ENCODE assay signal across 32 cellular contexts in genomic region chr11:58765078-58765477, GRCh38. TPM values are rescaled to one million over a fixed set of nuclear protein-coding genes. Genes with fewer than 3 reads are reported as not detected.
"Had no signal": no experiment of that assay in that cellular context is flagged by ENCODE, and none has a peak within 500 bp of the region (broad histone marks: within the 10 kb centered on the region; RNA-seq: fewer than 3 reads in every experiment).

No MANE protein-coding gene starts in this region.

- H3K27me3 ChIP-seq: neutrophil, spleen, thyroid gland, tibial nerve, upper lobe of left lung, vagina had no signal

- H3K27me3 Mint-ChIP-seq: progenitor cell of endocrine pancreas had no signal

- DNase-seq: naive B cell; natural killer cell; nephron progenitor cell; nucleus accumbens; posterior cingulate gyrus; psoas muscle; right cardiac atrium; spleen; stimulated activated CD4-positive, alpha-beta T cell treated with anti-CD3 and anti-CD28 coated beads, Interleukin-12 subunit alpha, Interleukin-12 subunit beta, amount 100 ng/mL, for 4 hours; stimulated activated CD4-positive, alpha-beta T cell treated with anti-CD3 and anti-CD28 coated beads, Interleukin-1b, Interleukin-23, amount 100 ng/mL, for 48 hours; stimulated activated CD4-positive, alpha-beta T cell treated with anti-CD3 and anti-CD28 coated beads, Interleukin-4, amount 100 ng/mL, for 24 hours; stimulated activated naive CD4-positive, alpha-beta T cell; stimulated activated naive CD8-positive, alpha-beta T cell treated with anti-CD3 and anti-CD28 coated beads, Interleukin-15, amount 100 ng/mL, for 72 hours; stimulated activated naive CD8-positive, alpha-beta T cell treated with anti-CD3 and anti-CD28 coated beads, Interleukin-15, Interleukin-2, amounts not matched to agents 100 U/mL and 50 U/mL, for 24 hours; thyroid gland; trophoblast cell; upper lobe of left lung had no signal

- H3K4me2 ChIP-seq: smooth muscle cell had no signal

- H3K36me3 Mint-ChIP-seq: naive B cell; natural killer cell; stimulated activated memory B cell treated with anti-CD40 and anti-IgM and Interleukin-4, amounts not matched to agents 10 μg/mL and 1 μg/mL and 100 μg/mL, for 72 hours had no signal

- FAIRE-seq: urothelium cell line had no signal

- H3K27ac Mint-ChIP-seq: naive B cell; natural killer cell; nephron progenitor cell; progenitor cell of endocrine pancreas; stimulated activated memory B cell treated with anti-CD40 and anti-IgM and Interleukin-4, amounts not matched to agents 10 μg/mL and 1 μg/mL and 100 μg/mL, for 72 hours; stimulated activated naive CD8-positive, alpha-beta T cell treated with anti-CD3 and anti-CD28 coated beads, Interleukin-15, amount 100 ng/mL, for 72 hours had no signal

- H2AFZ ChIP-seq: parathyroid adenoma had no signal

- H3K79me2 ChIP-seq: parathyroid adenoma had no signal

- H3K4me3 Mint-ChIP-seq: naive B cell; natural killer cell; nephron progenitor cell; neural crest cell; stimulated activated memory B cell treated with anti-CD40 and anti-IgM and Interleukin-4, amounts not matched to agents 10 μg/mL and 1 μg/mL and 100 μg/mL, for 72 hours; stimulated activated naive CD8-positive, alpha-beta T cell treated with anti-CD3 and anti-CD28 coated beads, Interleukin-15, amount 100 ng/mL, for 72 hours had no signal

- H3K9ac ChIP-seq: parathyroid adenoma had no signal

- H3K9me3 Mint-ChIP-seq: natural killer cell; stimulated activated memory B cell treated with anti-CD40 and anti-IgM and Interleukin-4, amounts not matched to agents 10 μg/mL and 1 μg/mL and 100 μg/mL, for 72 hours had no signal

- H3K4me1 Mint-ChIP-seq: naive B cell; natural killer cell; nephron progenitor cell; stimulated activated memory B cell treated with anti-CD40 and anti-IgM and Interleukin-4, amounts not matched to agents 10 μg/mL and 1 μg/mL and 100 μg/mL, for 72 hours; stimulated activated naive CD8-positive, alpha-beta T cell treated with anti-CD3 and anti-CD28 coated beads, Interleukin-15, amount 100 ng/mL, for 72 hours had no signal

- H3K4me3 ChIP-seq: psoas muscle, skin epidermis, smooth muscle cell, spleen, thoracic aorta, thyroid gland, tibial nerve, upper lobe of left lung, vagina had no signal

- H3K36me3 ChIP-seq: neutrophil, spleen, thoracic aorta, thyroid gland, tibial nerve, upper lobe of left lung, vagina had no signal

- H3K4me1 ChIP-seq: parathyroid adenoma, psoas muscle, spleen, thyroid gland, tibial nerve, upper lobe of left lung, vagina had no signal

- H3K9me3 ChIP-seq: neutrophil, psoas muscle, spleen, thoracic aorta, thyroid gland, tibial nerve, upper lobe of left lung, vagina had no signal

- H3K27ac ChIP-seq: neutrophil, parathyroid adenoma, psoas muscle, skin epidermis, spleen, thoracic aorta, thyroid gland, tibial nerve, upper lobe of left lung, vagina had no signal

- ATAC-seq: natural killer cell; psoas muscle; right cardiac atrium; sciatic nerve; stimulated activated memory B cell treated with anti-CD40 and anti-IgM and Interleukin-4, amounts not matched to agents 10 μg/mL and 1 μg/mL and 100 μg/mL, for 72 hours; stimulated activated naive CD8-positive, alpha-beta T cell treated with anti-CD3 and anti-CD28 coated beads, Interleukin-15, amount 100 ng/mL, for 72 hours; stimulated activated naive CD8-positive, alpha-beta T cell treated with anti-CD3 and anti-CD28 coated beads, Interleukin-15, Interleukin-2, amounts not matched to agents 100 U/mL and 50 U/mL, for 24 hours had no signal

RNA-seq across cellular contexts. Expression of gene GLYAT, which starts 33.3 kb away (rescaled TPM):
- total RNA-seq: myocyte, natural killer cell, neural crest cell, osteocyte, progenitor cell of endocrine pancreas, smooth muscle cell, spleen, thoracic aorta, thyroid gland, upper lobe of left lung, ureter, vagina had no signal
- polyA plus RNA-seq: smooth muscle cell, spleen had no signal
